ENCODE assay signal across 12 cellular contexts in the genomic region with DNA sequence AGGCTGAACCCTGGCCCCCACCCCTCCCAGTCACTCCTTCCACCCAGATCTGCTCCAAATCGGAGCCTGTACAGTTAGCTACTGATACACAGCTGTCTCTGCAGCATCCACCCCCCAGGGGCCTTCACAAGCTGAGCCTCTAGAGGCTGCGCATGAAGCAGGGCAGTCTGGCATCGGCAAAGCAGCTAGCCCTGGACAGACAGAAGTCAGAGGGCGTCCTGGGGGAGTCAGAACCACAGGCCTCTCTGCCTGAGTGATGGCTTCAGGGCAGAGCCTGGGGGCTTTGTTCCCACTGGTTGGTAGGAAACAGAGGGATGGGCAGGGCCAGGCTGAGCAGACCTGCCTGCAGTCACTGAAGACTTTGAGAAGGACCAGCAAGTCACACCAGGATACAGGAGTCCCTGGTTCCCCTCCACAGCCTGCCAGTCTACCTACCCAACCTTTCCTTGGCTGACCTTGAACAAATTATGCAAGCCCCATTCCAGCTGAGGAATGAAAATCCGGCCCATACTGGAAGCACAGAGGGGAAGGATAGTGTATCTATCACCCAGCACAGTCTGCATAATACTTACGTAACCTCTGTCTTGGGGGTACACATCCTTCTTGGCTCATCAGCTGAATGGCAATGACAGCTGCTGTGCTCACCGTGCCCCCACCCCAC. TPM values are rescaled to one million over a fixed set of nuclear protein-coding genes. Genes with fewer than 3 reads are reported as not detected.
DNase-seq lines count a peak whose midpoint lies in the region; ATAC-seq, FAIRE-seq and TF ChIP-seq lines count a peak whose summit lies in the region.
"Had no signal": no experiment of that assay in that cellular context is flagged by ENCODE, and none has a peak within 500 bp of the region (broad histone marks: within the 10 kb centered on the region; RNA-seq: fewer than 3 reads in every experiment).

No MANE protein-coding gene starts in this region.

- no peak overlapping the region for H3K4me3 Mint-ChIP-seq in osteocyte (ENCODE audit: unreplicated experiment)

- no peak for FAIRE-seq in frontal cortex (lab: Jason Lieb, UNC)

- H3K27me3 Mint-ChIP-seq in osteocyte (ENCODE audit: unreplicated experiment) = no peaks in the 10 kb centered on the region

- peaks cover 0 to 17% of the 10 kb centered on the region in 2 donors for H3K36me3 ChIP-seq in gastroesophageal sphincter

- H3K27ac Mint-ChIP-seq in osteocyte (ENCODE audit: unreplicated experiment) = peak overlapping the region; percentile 23

- H3K4me3 ChIP-seq in gastroesophageal sphincter = peak overlapping the region in 1 of 2 donors; percentile 8

- TF ChIP-seq POLR2A in gastroesophageal sphincter (IDR thresholded peaks at IDR 0.05) = no peak

- POLR2A ChIA-PET in RWPE1 (lab: Yijun Ruan, JAX; ENCODE audit: low non-redundant PET) = no interaction called here

- H3K36me3 Mint-ChIP-seq in osteocyte (ENCODE audit: unreplicated experiment) = peaks cover 3% of the 10 kb centered on the region

- no peaks in the 10 kb centered on the region for H3K27me3 ChIP-seq in gastroesophageal sphincter

- H3K4me1 Mint-ChIP-seq in osteocyte (ENCODE audit: unreplicated experiment) = peaks cover 57% of the 10 kb centered on the region

- peak overlapping the region; percentile 54 for H3K27ac ChIP-seq in C4-2B
- peak overlapping the region; percentile 51 for H3K27ac ChIP-seq in RWPE1
- peak overlapping the region in 3 of 4 donors; percentile 49 to 60 (median 49) for H3K27ac ChIP-seq in gastroesophageal sphincter

- DNase-seq in RWPE1 (ENCODE audit: low spot score) (no peak), osteocyte (ENCODE audit: extremely low spot score, unreplicated experiment) (no peak), C1 segment of cervical spinal cord (lab: John Stamatoyannopoulos, UW) (no peak), frontal cortex (ENCODE audit: low spot score in 2 of 2) (no peak)
- DNase-seq in activated CD8-positive, alpha-beta memory T cell treated with anti-CD3 and anti-CD28 coated beads for 24 hours = no peak
- DNase-seq: activated T-cell treated with anti-CD3 and anti-CD28 coated beads, Interleukin-2, amount 50 U/mL, for 1 hour; anterior cingulate cortex; NCI-H2029; stimulated activated CD8-positive, alpha-beta memory T cell treated with anti-CD3 and anti-CD28 coated beads, Interleukin-4, amount 100 ng/mL, for 48 hours had no signal

- no peaks in the 10 kb centered on the region for H3K9me3 Mint-ChIP-seq in osteocyte (ENCODE audit: unreplicated experiment)

- H3K9me3 ChIP-seq in gastroesophageal sphincter = no peaks in the 10 kb centered on the region

- 31 to 49% methylated on average over 3 to 4 of the region's 7 CpGs for WGBS in gastroesophageal sphincter (ENCODE audit: low coverage in 1 of 2), 2 donors

- CTCF ChIA-PET in RWPE1 (lab: Yijun Ruan, JAX) = interaction anchor here (0.7 to 1.1 kb wide), 3 partner anchors 10 to 1901 kb away, joined by 3 to 4 read pairs (median 3); no protein-coding TSS in a partner anchor

- TF ChIP-seq EP300 in gastroesophageal sphincter (IDR thresholded peaks at IDR 0.05) = no peak

- peaks cover 6 to 98% (median 47%) of the 10 kb centered on the region in 3 donors for H3K4me1 ChIP-seq in gastroesophageal sphincter

- TF ChIP-seq CTCF in C4-2B (conservative IDR thresholded peaks at IDR 0.05) = no peak
- no peak for TF ChIP-seq CTCF in RWPE1 (conservative IDR thresholded peaks at IDR 0.05; ENCODE audit: low read depth)
- no peak for TF ChIP-seq CTCF in gastroesophageal sphincter (IDR thresholded peaks at IDR 0.05)
- TF ChIP-seq CTCF in osteocyte (IDR thresholded peaks at IDR 0.05) = no peak

- ATAC-seq in gastroesophageal sphincter (no peak), GM18502 (IDR thresholded peaks at IDR 0.05; ENCODE audit: poor library complexity, unreplicated experiment) (no peak)

RNA-seq across cellular contexts. Expression of gene VDAC1, which starts 8.7 kb away (rescaled TPM):
- 100 to 1,000 TPM; 112 to 157 (median 131) TPM for total RNA-seq in gastroesophageal sphincter
- total RNA-seq in osteocyte = 115 and 119 TPM in 2 replicates
- 244 TPM for total RNA-seq in frontal cortex

RNA-seq across cellular contexts. Expression of gene C5orf15, which starts 27.6 kb away (rescaled TPM):
- 10 to 100 TPM; 22.2 to 38.0 (median 23.2) TPM for total RNA-seq in gastroesophageal sphincter
- total RNA-seq in osteocyte = 58.9 and 62.6 TPM in 2 replicates
- 64.4 TPM for total RNA-seq in frontal cortex
